8 cellular contexts compared by ENCODE assay signal in the genomic region with DNA sequence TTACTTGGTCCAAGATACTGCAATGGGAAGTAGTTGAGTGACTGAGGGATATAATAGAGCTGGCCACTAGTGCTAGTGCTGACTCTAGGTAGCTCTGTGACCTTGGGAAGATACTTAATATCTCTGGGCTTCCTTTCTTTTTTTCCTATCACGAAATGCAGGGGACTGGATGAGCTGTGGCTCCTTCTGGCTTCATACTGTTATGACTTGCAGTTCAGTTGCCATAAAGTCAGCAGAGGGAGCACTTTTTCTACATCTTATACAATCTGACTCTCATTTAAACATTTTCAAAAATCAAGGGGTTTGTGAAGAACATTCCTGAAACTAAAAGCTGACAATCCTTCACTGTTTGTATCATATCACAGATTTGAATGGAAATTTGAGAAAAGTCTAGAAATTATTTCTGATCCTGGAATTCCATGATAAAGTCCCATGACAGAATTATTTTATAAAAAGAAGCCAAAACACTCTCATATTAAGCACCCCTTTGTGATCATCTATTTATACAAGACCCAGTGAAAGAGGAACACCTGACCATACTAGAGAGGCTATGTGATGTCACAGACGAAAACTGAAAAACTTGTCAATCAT. TPM values are rescaled to one million over a fixed set of nuclear protein-coding genes. Genes with fewer than 3 reads are reported as not detected.
DNase-seq lines count a peak whose midpoint lies in the region; ATAC-seq and TF ChIP-seq lines count a peak whose summit lies in the region.

No MANE protein-coding gene starts in this region.

- ATAC-seq in GM23338: no peak
- ATAC-seq in activated CD4-positive, alpha-beta T cell treated with anti-CD3 and anti-CD28 coated beads for 36 hours: no peak
- ATAC-seq in GM21528 (IDR thresholded peaks at IDR 0.05; ENCODE audit: low FRiP score, unreplicated experiment): no peak
- no peak for ATAC-seq in GM21381 (IDR thresholded peaks at IDR 0.05; ENCODE audit: unreplicated experiment)

- H3K4me1 ChIP-seq in GM23338 (ENCODE audit: insufficient read depth): peaks cover 55% of the 10 kb centered on the region

- TF ChIP-seq CTCF in GM23338 (conservative IDR thresholded peaks at IDR 0.05; ENCODE audit: low read depth in 2 of 2): peak; percentile 55 to 58

- no peak overlapping the region for H3K27ac ChIP-seq in GM23338 (ENCODE audit: low read depth)

- H3K4me3 ChIP-seq in GM23338: no peak overlapping the region

- CTCF ChIA-PET in activated CD4-positive, alpha-beta T cell treated with anti-CD3 and anti-CD28 coated beads for 36 hours (lab: Charles Lee): interaction anchor here (0.7 to 2.4 kb wide), 8 partner anchors 8 to 582 kb away, joined by 3 to 11 read pairs (median 4); no protein-coding TSS in a partner anchor

- intact Hi-C loops in activated CD4-positive, alpha-beta T cell treated with anti-CD3 and anti-CD28 coated beads for 36 hours (cut with DNase I, micrococcal nuclease): loop anchor here (1.0 to 10.0 kb wide), 4 partner anchors 305 to 532 kb away; no protein-coding TSS in a partner anchor

- no peak overlapping the region for H3K4me2 ChIP-seq in GM23338

- H3K79me2 ChIP-seq in GM23338 (replicated peaks; ENCODE audit: insufficient read depth): no peaks in the 10 kb centered on the region

- no peaks in the 10 kb centered on the region for H3K36me3 Mint-ChIP-seq in GM23338 (ENCODE audit: low read depth)
- H3K36me3 Mint-ChIP-seq in activated CD4-positive, alpha-beta T cell treated with anti-CD3 and anti-CD28 coated beads for 36 hours (ENCODE audit: low read depth): no peaks in the 10 kb centered on the region

- no peaks in the 10 kb centered on the region for H4K20me1 ChIP-seq in GM23338 (replicated peaks; ENCODE audit: insufficient read depth)

- H3K27me3 Mint-ChIP-seq in GM23338 (ENCODE audit: insufficient read depth, low read depth, poor library complexity): peaks cover 60% of the 10 kb centered on the region
- H3K27me3 Mint-ChIP-seq in activated CD4-positive, alpha-beta T cell treated with anti-CD3 and anti-CD28 coated beads for 36 hours: peaks cover 63% of the 10 kb centered on the region

- H3K27me3 ChIP-seq in GM23338 (ENCODE audit: insufficient read depth): peaks cover 70% of the 10 kb centered on the region

- no peaks in the 10 kb centered on the region for H3K9me2 ChIP-seq in GM23338 (ENCODE audit: insufficient read depth)

- no peak overlapping the region for H2AFZ ChIP-seq in GM23338

- H3K4me1 Mint-ChIP-seq in GM23338: peaks cover 63% of the 10 kb centered on the region
- H3K4me1 Mint-ChIP-seq in activated CD4-positive, alpha-beta T cell treated with anti-CD3 and anti-CD28 coated beads for 36 hours: peaks cover 23% of the 10 kb centered on the region

- H3K9me3 Mint-ChIP-seq in GM23338: no peaks in the 10 kb centered on the region
- H3K9me3 Mint-ChIP-seq in activated CD4-positive, alpha-beta T cell treated with anti-CD3 and anti-CD28 coated beads for 36 hours (ENCODE audit: low read depth): no peaks in the 10 kb centered on the region

- no peak overlapping the region for H3K27ac Mint-ChIP-seq in GM23338
- no peak overlapping the region for H3K27ac Mint-ChIP-seq in activated CD4-positive, alpha-beta T cell treated with anti-CD3 and anti-CD28 coated beads for 36 hours

- DNase-seq in COLO829 (ENCODE audit: low spot score) (peak; percentile 21), GM23338 (ENCODE audit: low spot score) (peak; percentile 62), NCI-H748 (lab: John Stamatoyannopoulos, UW; ENCODE audit: unreplicated experiment) (peak; percentile 46), cerebellum (ENCODE audit: low spot score) (peak; percentile 51), middle frontal gyrus (ENCODE audit: extremely low spot score, low spot score) (peak; percentile 62)
- DNase-seq in activated CD4-positive, alpha-beta T cell treated with anti-CD3 and anti-CD28 coated beads for 36 hours: no peak

- no peaks in the 10 kb centered on the region for H3K36me3 ChIP-seq in GM23338 (ENCODE audit: insufficient read depth)

- 0 out of 2 replicates have a peak, but pooled peaks cover 3% of the 10 kb centered on the region for H3F3A ChIP-seq in GM23338 (replicated peaks; ENCODE audit: low read depth)

- POLR2A ChIA-PET in activated CD4-positive, alpha-beta T cell treated with anti-CD3 and anti-CD28 coated beads for 36 hours (lab: Charles Lee): no interaction called here

- no peak overlapping the region for H3K4me3 Mint-ChIP-seq in GM23338
- H3K4me3 Mint-ChIP-seq in activated CD4-positive, alpha-beta T cell treated with anti-CD3 and anti-CD28 coated beads for 36 hours: no peak overlapping the region

TF ChIP-seq in GM23338, 12 proteins besides CTCF, POLR2A, EP300 and RAD21:
- TF ChIP-seq EZH2 (IDR thresholded peaks at IDR 0.05; ENCODE audit: low read depth, unreplicated experiment) (no peak), POLR2AphosphoS5 (IDR thresholded peaks at IDR 0.05; ENCODE audit: low read depth) (no peak)
- TF ChIP-seq, protein P1, sequence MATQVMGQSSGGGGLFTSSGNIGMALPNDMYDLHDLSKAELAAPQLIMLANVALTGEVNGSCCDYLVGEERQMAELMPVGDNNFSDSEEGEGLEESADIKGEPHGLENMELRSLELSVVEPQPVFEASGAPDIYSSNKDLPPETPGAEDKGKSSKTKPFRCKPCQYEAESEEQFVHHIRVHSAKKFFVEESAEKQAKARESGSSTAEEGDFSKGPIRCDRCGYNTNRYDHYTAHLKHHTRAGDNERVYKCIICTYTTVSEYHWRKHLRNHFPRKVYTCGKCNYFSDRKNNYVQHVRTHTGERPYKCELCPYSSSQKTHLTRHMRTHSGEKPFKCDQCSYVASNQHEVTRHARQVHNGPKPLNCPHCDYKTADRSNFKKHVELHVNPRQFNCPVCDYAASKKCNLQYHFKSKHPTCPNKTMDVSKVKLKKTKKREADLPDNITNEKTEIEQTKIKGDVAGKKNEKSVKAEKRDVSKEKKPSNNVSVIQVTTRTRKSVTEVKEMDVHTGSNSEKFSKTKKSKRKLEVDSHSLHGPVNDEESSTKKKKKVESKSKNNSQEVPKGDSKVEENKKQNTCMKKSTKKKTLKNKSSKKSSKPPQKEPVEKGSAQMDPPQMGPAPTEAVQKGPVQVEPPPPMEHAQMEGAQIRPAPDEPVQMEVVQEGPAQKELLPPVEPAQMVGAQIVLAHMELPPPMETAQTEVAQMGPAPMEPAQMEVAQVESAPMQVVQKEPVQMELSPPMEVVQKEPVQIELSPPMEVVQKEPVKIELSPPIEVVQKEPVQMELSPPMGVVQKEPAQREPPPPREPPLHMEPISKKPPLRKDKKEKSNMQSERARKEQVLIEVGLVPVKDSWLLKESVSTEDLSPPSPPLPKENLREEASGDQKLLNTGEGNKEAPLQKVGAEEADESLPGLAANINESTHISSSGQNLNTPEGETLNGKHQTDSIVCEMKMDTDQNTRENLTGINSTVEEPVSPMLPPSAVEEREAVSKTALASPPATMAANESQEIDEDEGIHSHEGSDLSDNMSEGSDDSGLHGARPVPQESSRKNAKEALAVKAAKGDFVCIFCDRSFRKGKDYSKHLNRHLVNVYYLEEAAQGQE (IDR thresholded peaks at IDR 0.05; ENCODE audit: unreplicated experiment): peak; percentile 18
TF ChIP-seq in GM23338: peak in this region for 1.

RNA-seq across cellular contexts. Expression of a gene that starts 5.4 kb away (rescaled TPM):
- total RNA-seq in GM23338 (2014; rRNA removed; shearing (Covaris generic)): 1.6 and 3.7 TPM in 2 replicates
- polyA plus RNA-seq in GM23338 (2016; fragmentation: Nextera tagmentation; extraction: Ambion mirVana): 2.9 and 3.3 TPM in 2 replicates
- 6.6 TPM for total RNA-seq in cerebellum
- not detected for total RNA-seq in activated CD4-positive, alpha-beta T cell treated with anti-CD3 and anti-CD28 coated beads for 36 hours
